Comparison of ENCODE assay signal across 9 cellular contexts in the genomic region with DNA sequence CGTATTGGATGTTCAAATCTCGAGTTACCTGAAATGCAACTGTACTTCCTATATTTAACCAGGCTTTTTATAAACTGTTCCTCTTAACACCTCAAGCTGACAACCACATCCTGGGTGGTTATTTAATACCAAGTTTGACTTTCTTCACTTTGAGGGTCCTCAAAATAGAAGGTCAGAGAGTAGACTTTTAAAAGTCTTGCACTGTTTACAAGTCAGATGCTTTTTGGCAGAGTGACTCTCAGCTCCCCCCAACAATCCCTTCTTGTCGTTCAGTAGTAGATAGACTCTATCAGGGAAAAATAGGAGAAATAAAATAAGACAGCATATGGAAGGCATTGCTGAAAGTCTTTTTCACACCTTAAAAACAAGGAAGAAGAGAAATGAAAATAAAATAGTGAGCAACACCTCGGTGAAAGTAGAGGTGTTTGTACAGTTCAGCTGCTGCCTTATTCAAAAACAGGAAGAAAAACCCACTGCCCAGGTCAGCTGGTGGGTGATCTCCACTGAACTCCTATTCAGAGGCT.
DNase-seq lines count a peak whose midpoint lies in the region; ATAC-seq and TF ChIP-seq lines count a peak whose summit lies in the region.
"Had no signal": no experiment of that assay in that cellular context is flagged by ENCODE, and none has a peak within 500 bp of the region (broad histone marks: within the 10 kb centered on the region; RNA-seq: fewer than 3 reads in every experiment).

No MANE protein-coding gene starts in this region.

- H3K36me3 Mint-ChIP-seq in activated CD4-positive, alpha-beta memory T cell treated with anti-CD3 and anti-CD28 coated beads, Interleukin-2, amount 10 ng/mL, durations not matched to agents 7 days and 5 days (ENCODE audit: low read depth): peaks cover 7% of the 10 kb centered on the region

- no peaks in the 10 kb centered on the region for H3K9me3 Mint-ChIP-seq in activated CD4-positive, alpha-beta memory T cell treated with anti-CD3 and anti-CD28 coated beads, Interleukin-2, amount 10 ng/mL, durations not matched to agents 7 days and 5 days

- peak overlapping the region; percentile 63 for H3K27ac Mint-ChIP-seq in activated CD4-positive, alpha-beta memory T cell treated with anti-CD3 and anti-CD28 coated beads, Interleukin-2, amount 10 ng/mL, durations not matched to agents 7 days and 5 days

- DNase-seq in GM12864 (ENCODE audit: low read depth) (peak; percentile 27), NCI-H1417 (lab: John Stamatoyannopoulos, UW) (no peak), cerebellar nuclear complex (lab: John Stamatoyannopoulos, UW) (no peak), DMS153 (lab: John Stamatoyannopoulos, UW) (no peak)
- no peak for DNase-seq in activated CD4-positive, alpha-beta memory T cell treated with anti-CD3 and anti-CD28 coated beads, Interleukin-2, amount 10 ng/mL, durations not matched to agents 7 days and 5 days
- no peak for DNase-seq in stimulated activated CD4-positive, alpha-beta T cell treated with anti-CD3 and anti-CD28 coated beads, Interleukin-4, amount 100 ng/mL, for 24 hours
- DNase-seq: HCEC 1CT had no signal

- POLR2A ChIA-PET in activated CD4-positive, alpha-beta memory T cell treated with anti-CD3 and anti-CD28 coated beads, Interleukin-2, amount 10 ng/mL, durations not matched to agents 7 days and 5 days (lab: Charles Lee): interaction anchor here (1.1 to 2.6 kb wide), 6 partner anchors 12 to 851 kb away, joined by 3 to 11 read pairs (median 6); a partner anchor contains a TSS

- H3K4me3 ChIP-seq in GM12864 (ENCODE audit: low read depth, low read length): no peak overlapping the region

- CTCF ChIA-PET in activated CD4-positive, alpha-beta memory T cell treated with anti-CD3 and anti-CD28 coated beads, Interleukin-2, amount 10 ng/mL, durations not matched to agents 7 days and 5 days (lab: Charles Lee): interaction anchor here (0.5 to 1.3 kb wide), 3 partner anchors 21 to 1777 kb away, joined by 3 read pairs; no protein-coding TSS in a partner anchor

- ATAC-seq in GM19452 (IDR thresholded peaks at IDR 0.05; ENCODE audit: unreplicated experiment) (peak; percentile 86), HG03066 (IDR thresholded peaks at IDR 0.05; ENCODE audit: low read depth, unreplicated experiment) (peak; percentile 82)

- H3K27me3 Mint-ChIP-seq in activated CD4-positive, alpha-beta memory T cell treated with anti-CD3 and anti-CD28 coated beads, Interleukin-2, amount 10 ng/mL, durations not matched to agents 7 days and 5 days: no peaks in the 10 kb centered on the region

- no peak for TF ChIP-seq CTCF in GM12864 (IDR thresholded peaks at IDR 0.05; ENCODE audit: low read depth, low read length, missing control alignments)

- peak overlapping the region; percentile 11 for H3K4me3 Mint-ChIP-seq in activated CD4-positive, alpha-beta memory T cell treated with anti-CD3 and anti-CD28 coated beads, Interleukin-2, amount 10 ng/mL, durations not matched to agents 7 days and 5 days

- H3K4me1 Mint-ChIP-seq in activated CD4-positive, alpha-beta memory T cell treated with anti-CD3 and anti-CD28 coated beads, Interleukin-2, amount 10 ng/mL, durations not matched to agents 7 days and 5 days: peaks cover 27% of the 10 kb centered on the region
